Comparison of ENCODE assay signal across 9 cellular contexts in the genomic region with DNA sequence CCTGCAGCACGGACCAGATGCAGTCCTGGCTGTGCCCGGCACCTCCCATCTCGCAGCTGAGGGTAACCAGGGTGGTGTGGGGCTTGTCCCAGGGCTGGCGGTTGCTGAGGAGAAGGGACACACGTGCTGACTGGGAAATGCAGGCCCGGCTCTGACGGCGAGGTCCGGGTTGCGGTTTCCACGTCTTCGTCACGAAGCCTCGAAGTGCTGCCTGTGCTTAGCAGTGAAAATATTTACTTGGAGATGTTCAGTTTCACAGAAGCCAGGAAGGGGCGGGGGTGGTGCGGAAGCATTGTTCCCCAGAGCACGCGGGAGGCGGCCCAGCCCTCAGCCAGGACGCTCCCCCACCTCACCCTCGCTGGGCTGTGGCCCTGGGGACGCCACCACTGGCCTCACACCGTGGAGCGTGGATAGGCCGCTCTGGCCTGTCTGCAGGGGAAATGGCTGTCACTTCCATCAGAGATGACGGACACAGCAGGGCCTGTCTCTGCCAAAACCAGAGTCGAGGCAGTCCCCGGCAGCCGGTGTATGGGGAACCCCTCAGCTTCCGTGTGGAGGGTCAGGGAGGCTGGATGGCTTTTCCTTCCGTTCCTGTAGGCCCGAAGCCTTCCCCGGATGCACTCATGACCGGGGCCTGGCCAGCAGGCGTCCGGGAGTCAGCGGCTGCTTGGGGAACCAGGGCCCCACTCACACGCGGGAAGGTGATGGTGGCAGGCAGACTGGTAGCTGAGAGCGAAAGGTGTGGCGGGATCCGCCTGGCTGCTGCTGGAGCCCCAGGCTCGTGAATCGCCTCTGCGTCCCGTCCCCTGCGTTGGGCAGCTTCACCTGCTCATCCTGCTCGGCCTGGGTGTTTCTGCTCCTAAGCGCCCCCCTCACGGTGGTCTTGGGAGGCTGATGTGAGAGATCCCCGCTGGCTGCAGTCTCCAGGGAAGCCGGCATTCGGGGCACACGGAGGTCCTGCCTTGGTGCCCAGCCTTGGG. TPM values are rescaled to one million over a fixed set of nuclear protein-coding genes. Genes with fewer than 3 reads are reported as not detected.
DNase-seq lines count a peak whose midpoint lies in the region; ATAC-seq and TF ChIP-seq lines count a peak whose summit lies in the region.
"Had no signal": no experiment of that assay in that cellular context is flagged by ENCODE, and none has a peak within 500 bp of the region (broad histone marks: within the 10 kb centered on the region; RNA-seq: fewer than 3 reads in every experiment).

No MANE protein-coding gene starts in this region.

- DNase-seq in activated CD4-positive, alpha-beta T cell treated with anti-CD3 and anti-CD28 coated beads for 24 hours (ENCODE audit: low read depth in 2 of 2): peak; percentile 18 to 33
- DNase-seq in chondrocyte (ENCODE audit: low spot score) (peak; percentile 88), RWPE1 (ENCODE audit: low spot score) (no peak), SIG-M5 treated with dmso at 0.1 percent for 504 hours (lab: John Stamatoyannopoulos, UW; ENCODE audit: unreplicated experiment) (no peak), MG63 (no peak)
- peak in 8 of 9 donors; percentile 48 to 80 (median 69) for DNase-seq in naive thymus-derived CD4-positive, alpha-beta T cell

- CTCF ChIA-PET in naive thymus-derived CD4-positive, alpha-beta T cell (lab: Charles Lee): no interaction called here
- CTCF ChIA-PET in RWPE1 (lab: Yijun Ruan, JAX): no interaction called here

- peaks cover 69% of the 10 kb centered on the region for H3K4me1 Mint-ChIP-seq in chondrocyte (ENCODE audit: low read depth)
- peaks cover 0 to 30% (median 6%) of the 10 kb centered on the region in 7 donors for H3K4me1 Mint-ChIP-seq in naive thymus-derived CD4-positive, alpha-beta T cell

- H3K36me3 Mint-ChIP-seq in chondrocyte (ENCODE audit: low read depth): peaks cover 2% of the 10 kb centered on the region
- H3K36me3 Mint-ChIP-seq in naive thymus-derived CD4-positive, alpha-beta T cell: peaks cover 0 to 3% (median 0%) of the 10 kb centered on the region in 5 donors

- H3K4me3 ChIP-seq in naive thymus-derived CD4-positive, alpha-beta T cell (ENCODE audit: low read length): no peak overlapping the region
- H3K4me3 ChIP-seq in subcutaneous abdominal adipose tissue (ENCODE audit: low read depth in 1 of 5, low read length in 5 of 5) (peak overlapping the region in 1 of 5 donors; percentile 3), MG63 (no peak overlapping the region)
- H3K4me3 ChIP-seq: cardiac muscle cell had no signal

- no peaks in the 10 kb centered on the region for H3K27me3 ChIP-seq in naive thymus-derived CD4-positive, alpha-beta T cell (ENCODE audit: control insufficient read depth in 2 of 2, insufficient read depth in 2 of 2, low read length in 2 of 2)
- H3K27me3 ChIP-seq in subcutaneous abdominal adipose tissue (ENCODE audit: control insufficient read depth in 5 of 5, insufficient read depth in 4 of 5, low read length in 5 of 5): peaks cover 0 to 19% (median 0%) of the 10 kb centered on the region in 5 donors
- H3K27me3 ChIP-seq in MG63: no peaks in the 10 kb centered on the region
- H3K27me3 ChIP-seq: cardiac muscle cell had no signal

- H3K27me3 Mint-ChIP-seq in chondrocyte (ENCODE audit: low read depth): no peaks in the 10 kb centered on the region
- H3K27me3 Mint-ChIP-seq in naive thymus-derived CD4-positive, alpha-beta T cell: no peaks in the 10 kb centered on the region

- H3K4me1 ChIP-seq in naive thymus-derived CD4-positive, alpha-beta T cell (ENCODE audit: control insufficient read depth in 2 of 2, insufficient read depth in 2 of 2, low read length in 2 of 2): peaks cover 0 to 32% of the 10 kb centered on the region in 2 donors
- peaks cover 10 to 48% (median 36%) of the 10 kb centered on the region in 5 donors for H3K4me1 ChIP-seq in subcutaneous abdominal adipose tissue (ENCODE audit: control insufficient read depth in 5 of 5, insufficient read depth in 5 of 5, low read length in 5 of 5)

- peak overlapping the region in 1 of 5 donors; percentile 33 for H3K9ac ChIP-seq in subcutaneous abdominal adipose tissue (ENCODE audit: low read length in 5 of 5)

- no peak overlapping the region for H3K27ac Mint-ChIP-seq in chondrocyte (ENCODE audit: unreplicated experiment)
- H3K27ac Mint-ChIP-seq in naive thymus-derived CD4-positive, alpha-beta T cell: peak overlapping the region; percentile 78 to 95 (median 89)

- H3K4me3 Mint-ChIP-seq in chondrocyte (ENCODE audit: unreplicated experiment): no peak overlapping the region
- peak overlapping the region in 9 of 10 donors; percentile 5 to 75 (median 35) for H3K4me3 Mint-ChIP-seq in naive thymus-derived CD4-positive, alpha-beta T cell

- TF ChIP-seq CTCF in chondrocyte (IDR thresholded peaks at IDR 0.05) (no peak), RWPE1 (conservative IDR thresholded peaks at IDR 0.05; ENCODE audit: low read depth) (no peak)

- POLR2A ChIA-PET in naive thymus-derived CD4-positive, alpha-beta T cell (lab: Charles Lee): interaction anchor here (0.7 to 1.9 kb wide), 3 partner anchors 11 to 20 kb away, joined by 3 to 8 read pairs (median 3); no protein-coding TSS in a partner anchor
- POLR2A ChIA-PET in RWPE1 (lab: Yijun Ruan, JAX; ENCODE audit: low non-redundant PET): no interaction called here

- H3K9me3 ChIP-seq in naive thymus-derived CD4-positive, alpha-beta T cell (ENCODE audit: control insufficient read depth in 2 of 3, low read length in 3 of 3): no peaks in the 10 kb centered on the region
- H3K9me3 ChIP-seq in subcutaneous abdominal adipose tissue (ENCODE audit: control insufficient read depth in 5 of 5, low read length in 5 of 5) (no peaks in the 10 kb centered on the region), MG63 (no peaks in the 10 kb centered on the region)

- H3K36me3 ChIP-seq in naive thymus-derived CD4-positive, alpha-beta T cell (ENCODE audit: control insufficient read depth in 2 of 3, insufficient read depth in 3 of 3, low read length in 3 of 3): no peaks in the 10 kb centered on the region
- H3K36me3 ChIP-seq in subcutaneous abdominal adipose tissue (ENCODE audit: control insufficient read depth in 5 of 5, insufficient read depth in 5 of 5, low read length in 5 of 5) (no peaks in the 10 kb centered on the region), MG63 (no peaks in the 10 kb centered on the region)
- H3K36me3 ChIP-seq: cardiac muscle cell had no signal

- ATAC-seq in naive thymus-derived CD4-positive, alpha-beta T cell: peak; percentile 88
- ATAC-seq in GM19467 (IDR thresholded peaks at IDR 0.05; ENCODE audit: unreplicated experiment): no peak

- H3K9me3 Mint-ChIP-seq in chondrocyte (ENCODE audit: low read depth): peaks cover 5% of the 10 kb centered on the region
- no peaks in the 10 kb centered on the region for H3K9me3 Mint-ChIP-seq in naive thymus-derived CD4-positive, alpha-beta T cell

- intact Hi-C loops in naive thymus-derived CD4-positive, alpha-beta T cell (cut with micrococcal nuclease): no loop called here

- peak overlapping the region; percentile 96 for H3K27ac ChIP-seq in naive thymus-derived CD4-positive, alpha-beta T cell (ENCODE audit: low read depth, low read length)
- peak overlapping the region; percentile 67 for H3K27ac ChIP-seq in subcutaneous abdominal adipose tissue (ENCODE audit: low read depth, low read length)
- no peak overlapping the region for H3K27ac ChIP-seq in RWPE1
- H3K27ac ChIP-seq: cardiac muscle cell had no signal

RNA-seq across cellular contexts. Expression of gene POFUT2, which starts 14.7 kb away (rescaled TPM):
- total RNA-seq in chondrocyte: 59.9 to 73.6 TPM (median 72.4 TPM) in 3 replicates
- total RNA-seq in naive thymus-derived CD4-positive, alpha-beta T cell: 10 to 100 TPM; 20.1 to 53.3 (median 47.8) TPM
- polyA plus RNA-seq in naive thymus-derived CD4-positive, alpha-beta T cell: 1 to 10 TPM; 3.8 to 5.4 TPM
- 16.9 and 33.0 TPM in 2 replicates for total RNA-seq in MG63 (2014; rRNA removed; shearing (Covaris generic); ENCODE audit: low replicate concordance)

Comparison
In these comparisons a context has a peak if more than half of its experiments do, and no peak if none do; other contexts are left out.
1. DNase-seq: peak in activated CD4-positive, alpha-beta T cell treated with anti-CD3 and anti-CD28 coated beads for 24 hours (2 of 2), chondrocyte (single experiment) and naive thymus-derived CD4-positive, alpha-beta T cell (8 of 9); none in RWPE1 (single experiment), SIG-M5 treated with dmso at 0.1 percent for 504 hours (single experiment) and MG63 (single experiment).